In genomic region chr9:128703616-128704355, GRCh38 we compare ENCODE assay signal across 6 cellular contexts. TPM values are rescaled to one million over a fixed set of nuclear protein-coding genes. Genes with fewer than 3 reads are reported as not detected.
A peak's percentile ranks its signal among the peaks of the same experiment; 100 is the strongest.
DNase-seq lines count a peak whose midpoint lies in the region; ATAC-seq and TF ChIP-seq lines count a peak whose summit lies in the region.

No MANE protein-coding gene starts in this region.

- TF ChIP-seq POLR2A in erythroblast (IDR thresholded peaks at IDR 0.05; ENCODE audit: low read length), result no peak

- peaks cover 9% of the 10 kb centered on the region for H3K36me3 ChIP-seq in iPS-15b (ENCODE audit: control insufficient read depth, insufficient read depth, low read length)
- H3K36me3 ChIP-seq in urinary bladder (ENCODE audit: insufficient read depth), result no peaks in the 10 kb centered on the region

- H3K9ac ChIP-seq in iPS-15b (ENCODE audit: low read depth, low read length), result peak overlapping the region; percentile 16

- intact Hi-C loops in Right ventricle myocardium inferior (cut with DNase I) (loop anchor here (2.0 kb wide), 1 partner anchor 21 kb away; the partner anchor contains the start of gene ZDHHC12), cardiac septum (cut with DNase I) (loop anchor here (2.0 to 5.0 kb wide), 3 partner anchors 15 to 114 kb away; partner anchors contain the start of genes ENDOG and SET)

- H3K4me3 ChIP-seq in iPS-15b (ENCODE audit: low read depth, low read length) (peak overlapping the region; percentile 69), urinary bladder (ENCODE audit: low read depth, low read length) (no peak overlapping the region)

- H3K4me1 ChIP-seq in iPS-15b (ENCODE audit: control insufficient read depth, insufficient read depth, low read length), result no peaks in the 10 kb centered on the region
- H3K4me1 ChIP-seq in urinary bladder (ENCODE audit: insufficient read depth), result no peaks in the 10 kb centered on the region

- DNase-seq in Right ventricle myocardium inferior (ENCODE audit: missing footprints) (peak; percentile 67), cardiac septum (ENCODE audit: low spot score) (no peak), erythroblast (lab: John Stamatoyannopoulos, UW) (no peak), globus pallidus (ENCODE audit: low spot score) (no peak)

- H3K27me3 ChIP-seq in iPS-15b (ENCODE audit: control insufficient read depth, insufficient read depth, low read length), result no peaks in the 10 kb centered on the region

- peak overlapping the region; percentile 1 for H3K27ac ChIP-seq in urinary bladder (ENCODE audit: low read depth)

- peak; percentile 6 for ATAC-seq in Right ventricle myocardium inferior

- 77% methylated on average over 31 of the region's 31 CpGs for WGBS in urinary bladder

- H3K9me3 ChIP-seq in iPS-15b (ENCODE audit: control insufficient read depth, insufficient read depth, low read length), result no peaks in the 10 kb centered on the region

RNA-seq across cellular contexts. Expression of gene PKN3, which starts 1.5 kb away (rescaled TPM):
- total RNA-seq in Right ventricle myocardium inferior (8.5 TPM), cardiac septum (6.2 TPM), urinary bladder (2.4 TPM)
- polyA plus RNA-seq in urinary bladder, result 9.5 TPM

RNA-seq across cellular contexts. Expression of gene SET, which starts 14.8 kb away (rescaled TPM):
- total RNA-seq in Right ventricle myocardium inferior (175 TPM), cardiac septum (212 TPM), urinary bladder (382 TPM)
- polyA plus RNA-seq in urinary bladder, result 157 TPM

RNA-seq across cellular contexts. Expression of gene ZDHHC12, which starts 20.1 kb away (rescaled TPM):
- total RNA-seq in Right ventricle myocardium inferior (6.4 TPM), cardiac septum (7.4 TPM), urinary bladder (6.3 TPM)
- polyA plus RNA-seq in urinary bladder, result 35.5 TPM

RNA-seq across cellular contexts. Expression of gene DYNC2I2, which starts 47.1 kb away (rescaled TPM):
- 40.1 TPM for total RNA-seq in Right ventricle myocardium inferior
- 29.6 TPM for total RNA-seq in cardiac septum
- total RNA-seq in urinary bladder, result 26.9 TPM
- polyA plus RNA-seq in urinary bladder, result 30.3 TPM
